Comparison of ENCODE assay signal across 9 cellular contexts in genomic region chr7:100655908-100656674, GRCh38. TPM values are rescaled to one million over a fixed set of nuclear protein-coding genes. Genes with fewer than 3 reads are reported as not detected.
DNase-seq lines count a peak whose midpoint lies in the region; ATAC-seq and TF ChIP-seq lines count a peak whose summit lies in the region.
"Had no signal": no experiment of that assay in that cellular context is flagged by ENCODE, and none has a peak within 500 bp of the region (broad histone marks: within the 10 kb centered on the region; RNA-seq: fewer than 3 reads in every experiment).

ACTL6B (minus strand) TSS chr7:100656448; CDS start chr7:100656354, 94 bp downstream.

- no peak within 1 kb of the TSS for H3K4me3 Mint-ChIP-seq in HFFc6
- H3K4me3 Mint-ChIP-seq: IgD-negative memory B cell had no signal

- intact Hi-C loops in sciatic nerve (cut with DNase I), result no loop called here

- H3K9me3 Mint-ChIP-seq in HFFc6, result no peaks in the 10 kb centered on the region

- TF ChIP-seq CTCF in HFFc6 (IDR thresholded peaks at IDR 0.05), result no peak

- ATAC-seq in sciatic nerve, result peak; percentile 74
- no peak for ATAC-seq in HG02571 (IDR thresholded peaks at IDR 0.05; ENCODE audit: unreplicated experiment)
- ATAC-seq in HG02588 (IDR thresholded peaks at IDR 0.05; ENCODE audit: unreplicated experiment), result no peak

- peak; percentile 31 for DNase-seq in HT1080 (ENCODE audit: low read depth)
- DNase-seq in NCI-H526 treated with DMSO at 0.1 percent for 48 hours (lab: John Stamatoyannopoulos, UW), result peak; percentile 81
- peak; percentile 39 for DNase-seq in activated gamma-delta T cell treated with Interleukin-2 at 50 U/mL for 16 hours
- peak; percentile 80 for DNase-seq in hepatic stellate cell (ENCODE audit: low spot score)
- DNase-seq in sciatic nerve (ENCODE audit: low spot score), result no peak
- DNase-seq in HFFc6, result no peak

- peaks cover 38% of the 10 kb centered on the region for H3K27me3 Mint-ChIP-seq in HFFc6 (ENCODE audit: insufficient read depth)

- H3K36me3 Mint-ChIP-seq in HFFc6 (ENCODE audit: low read depth), result no peaks in the 10 kb centered on the region

- H3K4me1 Mint-ChIP-seq in HFFc6 (ENCODE audit: low read depth), result no peaks in the 10 kb centered on the region

- H3K27ac Mint-ChIP-seq in HFFc6, result no peak within 1 kb of the TSS

RNA-seq across cellular contexts. Expression of gene ACTL6B, which starts in this region (rescaled TPM):
- total RNA-seq in HT1080 (2014; rRNA removed; shearing (Covaris generic)), result not detected in 2 replicates
- not detected in 2 replicates for polyA plus RNA-seq in HT1080 (2015; cell fraction: cytosol; rRNA removed)
- polyA plus RNA-seq in HT1080 (2015; cell fraction: nucleus; rRNA removed), result not detected in 2 replicates
- total RNA-seq in sciatic nerve, result not detected
- not detected for total RNA-seq in HFFc6 (2021; fragmentation: NEBNext Ultra II Directional; extraction: Animal tissue kit (Norgen Biotek cat#: 25700))
- polyA plus RNA-seq: IgD-negative memory B cell had no signal

Comparison
In these comparisons a context has a peak if more than half of its experiments do, and no peak if none do; other contexts are left out.
1. Peak in DNase-seq in HT1080; RNA of the gene not detected or under 1 TPM.
2. Peak in ATAC-seq in sciatic nerve; RNA of the gene not detected or under 1 TPM.
3. DNase-seq: peak in NCI-H526 treated with DMSO at 0.1 percent for 48 hours (single experiment), activated gamma-delta T cell treated with Interleukin-2 at 50 U/mL for 16 hours (single experiment) and hepatic stellate cell (single experiment); none in sciatic nerve (single experiment) and HFFc6 (single experiment).